In genomic region chr5:76422175-76422574, GRCh38 we compare ENCODE assay signal across 1 cellular context.
TF ChIP-seq lines count a peak whose summit lies in the region.

No MANE protein-coding gene starts in this region.

TF ChIP-seq in WTC11, 78 proteins besides CTCF, POLR2A, EP300 and RAD21 (continued from another document):
- TF ChIP-seq, protein P1, sequence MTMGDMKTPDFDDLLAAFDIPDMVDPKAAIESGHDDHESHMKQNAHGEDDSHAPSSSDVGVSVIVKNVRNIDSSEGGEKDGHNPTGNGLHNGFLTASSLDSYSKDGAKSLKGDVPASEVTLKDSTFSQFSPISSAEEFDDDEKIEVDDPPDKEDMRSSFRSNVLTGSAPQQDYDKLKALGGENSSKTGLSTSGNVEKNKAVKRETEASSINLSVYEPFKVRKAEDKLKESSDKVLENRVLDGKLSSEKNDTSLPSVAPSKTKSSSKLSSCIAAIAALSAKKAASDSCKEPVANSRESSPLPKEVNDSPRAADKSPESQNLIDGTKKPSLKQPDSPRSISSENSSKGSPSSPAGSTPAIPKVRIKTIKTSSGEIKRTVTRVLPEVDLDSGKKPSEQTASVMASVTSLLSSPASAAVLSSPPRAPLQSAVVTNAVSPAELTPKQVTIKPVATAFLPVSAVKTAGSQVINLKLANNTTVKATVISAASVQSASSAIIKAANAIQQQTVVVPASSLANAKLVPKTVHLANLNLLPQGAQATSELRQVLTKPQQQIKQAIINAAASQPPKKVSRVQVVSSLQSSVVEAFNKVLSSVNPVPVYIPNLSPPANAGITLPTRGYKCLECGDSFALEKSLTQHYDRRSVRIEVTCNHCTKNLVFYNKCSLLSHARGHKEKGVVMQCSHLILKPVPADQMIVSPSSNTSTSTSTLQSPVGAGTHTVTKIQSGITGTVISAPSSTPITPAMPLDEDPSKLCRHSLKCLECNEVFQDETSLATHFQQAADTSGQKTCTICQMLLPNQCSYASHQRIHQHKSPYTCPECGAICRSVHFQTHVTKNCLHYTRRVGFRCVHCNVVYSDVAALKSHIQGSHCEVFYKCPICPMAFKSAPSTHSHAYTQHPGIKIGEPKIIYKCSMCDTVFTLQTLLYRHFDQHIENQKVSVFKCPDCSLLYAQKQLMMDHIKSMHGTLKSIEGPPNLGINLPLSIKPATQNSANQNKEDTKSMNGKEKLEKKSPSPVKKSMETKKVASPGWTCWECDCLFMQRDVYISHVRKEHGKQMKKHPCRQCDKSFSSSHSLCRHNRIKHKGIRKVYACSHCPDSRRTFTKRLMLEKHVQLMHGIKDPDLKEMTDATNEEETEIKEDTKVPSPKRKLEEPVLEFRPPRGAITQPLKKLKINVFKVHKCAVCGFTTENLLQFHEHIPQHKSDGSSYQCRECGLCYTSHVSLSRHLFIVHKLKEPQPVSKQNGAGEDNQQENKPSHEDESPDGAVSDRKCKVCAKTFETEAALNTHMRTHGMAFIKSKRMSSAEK (CRISPR knock-in tag; IDR thresholded peaks at IDR 0.05; ENCODE audit: borderline replicate concordance), result no peak
- TF ChIP-seq NR3C1 (CRISPR knock-in tag; conservative IDR thresholded peaks at IDR 0.05; ENCODE audit: low read depth), result no peak
